10 cellular contexts compared by ENCODE assay signal in the genomic region with DNA sequence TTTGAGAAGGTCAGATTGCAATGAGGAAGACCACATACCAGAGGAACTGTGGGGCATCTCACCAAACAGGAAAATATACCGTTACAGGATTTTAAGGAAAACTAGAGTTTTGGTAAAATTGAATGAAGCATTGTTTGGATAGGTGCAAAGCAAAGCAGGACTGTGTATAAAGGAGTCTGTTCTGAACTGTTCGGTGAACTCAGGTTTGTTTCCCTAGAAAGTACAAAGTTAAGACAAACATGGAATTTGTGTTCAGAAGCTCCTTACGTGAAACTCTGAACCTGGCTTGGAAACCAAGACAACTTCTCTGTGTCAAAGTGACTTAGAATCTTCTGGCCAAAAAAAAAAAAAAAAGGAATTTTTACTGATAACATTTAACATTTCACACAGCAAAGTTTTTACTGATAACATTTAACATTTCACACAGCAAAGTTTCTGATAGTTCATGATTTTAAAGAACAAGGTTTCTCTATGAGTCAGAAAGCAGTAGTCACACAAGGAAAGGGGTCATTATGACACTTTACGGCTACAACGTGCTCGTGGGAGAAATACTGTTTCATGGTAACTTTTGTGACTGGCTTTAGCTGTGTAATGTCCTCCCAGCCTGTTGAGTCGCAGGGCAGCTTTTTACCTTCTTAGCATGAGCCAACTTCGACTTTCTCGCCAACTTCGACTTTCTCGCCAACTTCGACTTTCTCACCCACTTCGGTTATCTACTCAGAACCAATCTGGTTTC. TPM values are rescaled to one million over a fixed set of nuclear protein-coding genes. Genes with fewer than 3 reads are reported as not detected.
DNase-seq lines count a peak whose midpoint lies in the region; ATAC-seq lines count a peak whose summit lies in the region.
"Had no signal": no experiment of that assay in that cellular context is flagged by ENCODE, and none has a peak within 500 bp of the region (broad histone marks: within the 10 kb centered on the region; RNA-seq: fewer than 3 reads in every experiment).

No MANE protein-coding gene starts in this region.

- H3K27me3 ChIP-seq in CD4-positive, CD25-positive, alpha-beta regulatory T cell (ENCODE audit: control insufficient read depth, insufficient read depth, low read length): no peaks in the 10 kb centered on the region
- H3K27me3 ChIP-seq: SJSA1 had no signal

- H3K4me3 Mint-ChIP-seq in CD4-positive, CD25-positive, alpha-beta regulatory T cell: peak overlapping the region; percentile 20 to 85 (median 69)
- peak overlapping the region; percentile 27 for H3K4me3 Mint-ChIP-seq in activated T-helper 2 cell treated with anti-CD3 and anti-CD28 coated beads, Interferon-gamma antibody, Interleukin-2, Interleukin-4, amounts not matched to agents 10 μg/mL and 5 μg/mL and 100 μg/mL, durations not matched to agents 14 hours and 24 hours and 36 hours (ENCODE audit: low read depth)

- H3K4me1 Mint-ChIP-seq in CD4-positive, CD25-positive, alpha-beta regulatory T cell: peaks cover 0 to 43% (median 21%) of the 10 kb centered on the region in 4 donors
- H3K4me1 Mint-ChIP-seq in activated T-helper 2 cell treated with anti-CD3 and anti-CD28 coated beads, Interferon-gamma antibody, Interleukin-2, Interleukin-4, amounts not matched to agents 10 μg/mL and 5 μg/mL and 100 μg/mL, durations not matched to agents 14 hours and 24 hours and 36 hours (ENCODE audit: low read depth): peaks cover 43% of the 10 kb centered on the region

- peak overlapping the region; percentile 19 for H3K27ac ChIP-seq in CD4-positive, CD25-positive, alpha-beta regulatory T cell (ENCODE audit: insufficient read depth, low read length, poor library complexity, severe bottlenecking)
- H3K27ac ChIP-seq: SJSA1 had no signal

- H3K9me3 Mint-ChIP-seq in CD4-positive, CD25-positive, alpha-beta regulatory T cell: peaks cover 0 to 6% (median 0%) of the 10 kb centered on the region in 7 donors
- H3K9me3 Mint-ChIP-seq in activated T-helper 2 cell treated with anti-CD3 and anti-CD28 coated beads, Interferon-gamma antibody, Interleukin-2, Interleukin-4, amounts not matched to agents 10 μg/mL and 5 μg/mL and 100 μg/mL, durations not matched to agents 14 hours and 24 hours and 36 hours: peaks cover 7% of the 10 kb centered on the region

- H3K36me3 Mint-ChIP-seq in CD4-positive, CD25-positive, alpha-beta regulatory T cell: peaks cover 23% of the 10 kb centered on the region
- H3K36me3 Mint-ChIP-seq in activated T-helper 2 cell treated with anti-CD3 and anti-CD28 coated beads, Interferon-gamma antibody, Interleukin-2, Interleukin-4, amounts not matched to agents 10 μg/mL and 5 μg/mL and 100 μg/mL, durations not matched to agents 14 hours and 24 hours and 36 hours (ENCODE audit: low read depth): peaks cover 36% of the 10 kb centered on the region

- peak in 1 of 3 donors; percentile 56 for DNase-seq in CD4-positive, CD25-positive, alpha-beta regulatory T cell
- peak; percentile 20 for DNase-seq in activated T-helper 2 cell treated with anti-CD3 and anti-CD28 coated beads, Interferon-gamma antibody, Interleukin-2, Interleukin-4, amounts not matched to agents 10 μg/mL and 5 μg/mL and 100 μg/mL, durations not matched to agents 14 hours and 24 hours and 36 hours (ENCODE audit: low spot score)
- DNase-seq in DMS79 treated with DMSO at 0.1 percent for 48 hours (lab: John Stamatoyannopoulos, UW): no peak
- DNase-seq in globus pallidus (ENCODE audit: low spot score): no peak
- DNase-seq: NCI-H1930 had no signal

- H3K27ac Mint-ChIP-seq in CD4-positive, CD25-positive, alpha-beta regulatory T cell: peak overlapping the region; percentile 53 to 91 (median 73)
- peak overlapping the region; percentile 88 for H3K27ac Mint-ChIP-seq in activated T-helper 2 cell treated with anti-CD3 and anti-CD28 coated beads, Interferon-gamma antibody, Interleukin-2, Interleukin-4, amounts not matched to agents 10 μg/mL and 5 μg/mL and 100 μg/mL, durations not matched to agents 14 hours and 24 hours and 36 hours

- no peaks in the 10 kb centered on the region for H3K27me3 Mint-ChIP-seq in CD4-positive, CD25-positive, alpha-beta regulatory T cell
- H3K27me3 Mint-ChIP-seq in activated T-helper 2 cell treated with anti-CD3 and anti-CD28 coated beads, Interferon-gamma antibody, Interleukin-2, Interleukin-4, amounts not matched to agents 10 μg/mL and 5 μg/mL and 100 μg/mL, durations not matched to agents 14 hours and 24 hours and 36 hours (ENCODE audit: low read depth): no peaks in the 10 kb centered on the region

- H3K9me3 ChIP-seq in CD4-positive, CD25-positive, alpha-beta regulatory T cell (ENCODE audit: control insufficient read depth in 2 of 2, low read length in 2 of 2): no peaks in the 10 kb centered on the region
- H3K9me3 ChIP-seq: SJSA1 had no signal

- ATAC-seq in CD4-positive, CD25-positive, alpha-beta regulatory T cell (ENCODE audit: low read depth in 2 of 2): peak; percentile 65 to 68
- peak; percentile 55 for ATAC-seq in GM18867 (IDR thresholded peaks at IDR 0.05; ENCODE audit: unreplicated experiment)
- ATAC-seq in HG03159 (IDR thresholded peaks at IDR 0.05; ENCODE audit: unreplicated experiment): peak; percentile 59
- no peak for ATAC-seq in GM21526 (IDR thresholded peaks at IDR 0.05; ENCODE audit: low FRiP score, unreplicated experiment)
- no peak for ATAC-seq in GM21360 (IDR thresholded peaks at IDR 0.05; ENCODE audit: unreplicated experiment)

- peaks cover 17% of the 10 kb centered on the region for H3K36me3 ChIP-seq in CD4-positive, CD25-positive, alpha-beta regulatory T cell (ENCODE audit: control insufficient read depth, insufficient read depth, low read length)

- intact Hi-C loops in activated T-helper 2 cell treated with anti-CD3 and anti-CD28 coated beads, Interferon-gamma antibody, Interleukin-2, Interleukin-4, amounts not matched to agents 10 μg/mL and 5 μg/mL and 100 μg/mL, durations not matched to agents 14 hours and 24 hours and 36 hours (cut with micrococcal nuclease): loop anchor here (1.0 to 5.0 kb wide), 6 partner anchors 15 to 39 kb away; no protein-coding TSS in a partner anchor

- peak overlapping the region; percentile 71 for H3K4me3 ChIP-seq in CD4-positive, CD25-positive, alpha-beta regulatory T cell (ENCODE audit: low read depth, low read length)
- H3K4me3 ChIP-seq: SJSA1 had no signal

- H3K4me1 ChIP-seq in CD4-positive, CD25-positive, alpha-beta regulatory T cell (ENCODE audit: control insufficient read depth, insufficient read depth, low read length, poor library complexity, severe bottlenecking): peaks cover 12% of the 10 kb centered on the region
- H3K4me1 ChIP-seq: SJSA1 had no signal

RNA-seq across cellular contexts. Expression of gene TET3, which starts 21.2 kb away (rescaled TPM):
- total RNA-seq in CD4-positive, CD25-positive, alpha-beta regulatory T cell: 26.3 TPM
- polyA plus RNA-seq in CD4-positive, CD25-positive, alpha-beta regulatory T cell: under 1 TPM; 0.22 to 0.30 (median 0.26) TPM
- total RNA-seq in activated T-helper 2 cell treated with anti-CD3 and anti-CD28 coated beads, Interferon-gamma antibody, Interleukin-2, Interleukin-4, amounts not matched to agents 10 μg/mL and 5 μg/mL and 100 μg/mL, durations not matched to agents 14 hours and 24 hours and 36 hours: 23.5 and 23.6 TPM in 2 replicates

RNA-seq across cellular contexts. Expression of gene DGUOK, which starts 36.9 kb away (rescaled TPM):
- 43.5 TPM for total RNA-seq in CD4-positive, CD25-positive, alpha-beta regulatory T cell
- polyA plus RNA-seq in CD4-positive, CD25-positive, alpha-beta regulatory T cell: 100 to 1,000 TPM; 182 to 226 (median 205) TPM
- total RNA-seq in activated T-helper 2 cell treated with anti-CD3 and anti-CD28 coated beads, Interferon-gamma antibody, Interleukin-2, Interleukin-4, amounts not matched to agents 10 μg/mL and 5 μg/mL and 100 μg/mL, durations not matched to agents 14 hours and 24 hours and 36 hours: 86.8 and 90.9 TPM in 2 replicates

Comparison
In these comparisons a context has a peak if more than half of its experiments do, and no peak if none do; other contexts are left out.
1. ATAC-seq: peak in CD4-positive, CD25-positive, alpha-beta regulatory T cell (2 of 2), GM18867 (single experiment) and HG03159 (single experiment); none in GM21526 (single experiment) and GM21360 (single experiment).